ENCODE assay signal across 2 cellular contexts in the genomic region with DNA sequence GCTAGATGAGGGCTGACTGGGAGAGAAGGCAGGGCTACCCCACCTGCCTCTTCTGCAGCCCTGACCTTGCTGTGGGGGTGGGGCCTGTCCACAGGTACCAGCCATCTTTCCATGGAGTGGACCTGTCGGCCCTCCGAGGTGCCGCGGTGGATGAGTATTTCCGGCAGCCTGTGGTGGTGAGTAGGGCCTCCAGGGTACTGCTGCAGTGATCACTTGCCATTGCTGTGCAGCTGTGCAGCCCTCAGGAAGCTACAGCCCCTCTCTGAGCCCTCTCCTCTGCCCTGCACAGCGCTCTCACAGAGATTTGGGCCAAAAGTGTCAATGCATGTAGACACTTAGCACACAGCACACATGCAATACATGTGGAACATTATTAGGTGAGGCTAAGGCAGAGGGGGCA.
TF ChIP-seq lines count a peak whose summit lies in the region.

No MANE protein-coding gene starts in this region.

TF ChIP-seq in IMR-90, 13 proteins besides CTCF, POLR2A, EP300 and RAD21:
- TF ChIP-seq BHLHE40 (IDR thresholded peaks at IDR 0.05; ENCODE audit: low read depth, low read length), result no peak
- no peak for TF ChIP-seq RFX5 (IDR thresholded peaks at IDR 0.05; ENCODE audit: low read depth, low read length)
- no peak for TF ChIP-seq MAZ (IDR thresholded peaks at IDR 0.05; ENCODE audit: borderline replicate concordance, low read depth, low read length)
- TF ChIP-seq MAFK (IDR thresholded peaks at IDR 0.05; ENCODE audit: low read depth, low read length), result no peak
- TF ChIP-seq, protein P1, sequence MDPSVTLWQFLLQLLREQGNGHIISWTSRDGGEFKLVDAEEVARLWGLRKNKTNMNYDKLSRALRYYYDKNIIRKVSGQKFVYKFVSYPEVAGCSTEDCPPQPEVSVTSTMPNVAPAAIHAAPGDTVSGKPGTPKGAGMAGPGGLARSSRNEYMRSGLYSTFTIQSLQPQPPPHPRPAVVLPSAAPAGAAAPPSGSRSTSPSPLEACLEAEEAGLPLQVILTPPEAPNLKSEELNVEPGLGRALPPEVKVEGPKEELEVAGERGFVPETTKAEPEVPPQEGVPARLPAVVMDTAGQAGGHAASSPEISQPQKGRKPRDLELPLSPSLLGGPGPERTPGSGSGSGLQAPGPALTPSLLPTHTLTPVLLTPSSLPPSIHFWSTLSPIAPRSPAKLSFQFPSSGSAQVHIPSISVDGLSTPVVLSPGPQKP (IDR thresholded peaks at IDR 0.05; ENCODE audit: borderline replicate concordance, low read depth, low read length), result no peak
- no peak for TF ChIP-seq NFE2L2 (IDR thresholded peaks at IDR 0.05; ENCODE audit: low read depth, low read length)
- TF ChIP-seq CHD1 (IDR thresholded peaks at IDR 0.05; ENCODE audit: low read depth, low read length), result no peak
- no peak for TF ChIP-seq FOS (IDR thresholded peaks at IDR 0.05; ENCODE audit: low read depth, low read length)
- no peak for TF ChIP-seq RCOR1 (IDR thresholded peaks at IDR 0.05; ENCODE audit: insufficient replicate concordance, low read length)
- no peak for TF ChIP-seq SMC3 (IDR thresholded peaks at IDR 0.05; ENCODE audit: low read depth, low read length)
- no peak for TF ChIP-seq MXI1 (IDR thresholded peaks at IDR 0.05; ENCODE audit: borderline replicate concordance, low read depth, low read length)
- TF ChIP-seq, protein P2, sequence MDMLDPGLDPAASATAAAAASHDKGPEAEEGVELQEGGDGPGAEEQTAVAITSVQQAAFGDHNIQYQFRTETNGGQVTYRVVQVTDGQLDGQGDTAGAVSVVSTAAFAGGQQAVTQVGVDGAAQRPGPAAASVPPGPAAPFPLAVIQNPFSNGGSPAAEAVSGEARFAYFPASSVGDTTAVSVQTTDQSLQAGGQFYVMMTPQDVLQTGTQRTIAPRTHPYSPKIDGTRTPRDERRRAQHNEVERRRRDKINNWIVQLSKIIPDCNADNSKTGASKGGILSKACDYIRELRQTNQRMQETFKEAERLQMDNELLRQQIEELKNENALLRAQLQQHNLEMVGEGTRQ (IDR thresholded peaks at IDR 0.05; ENCODE audit: low read depth, low read length), result no peak
- TF ChIP-seq CEBPB (IDR thresholded peaks at IDR 0.05; ENCODE audit: low read depth, low read length), result no peak

TF ChIP-seq in K562, 482 proteins besides CTCF, POLR2A, EP300 and RAD21:
- TF ChIP-seq WHSC1 (IDR thresholded peaks at IDR 0.05; ENCODE audit: low read length), result no peak
- no peak for TF ChIP-seq CBX8 (IDR thresholded peaks at IDR 0.05; ENCODE audit: borderline replicate concordance, extremely low read depth, low read depth, low read length, poor library complexity, severe bottlenecking)
- TF ChIP-seq ZFP36 (IDR thresholded peaks at IDR 0.05; ENCODE audit: low read depth, low read length, partially characterized antibody), result peak; percentile 30
